In the genomic region with DNA sequence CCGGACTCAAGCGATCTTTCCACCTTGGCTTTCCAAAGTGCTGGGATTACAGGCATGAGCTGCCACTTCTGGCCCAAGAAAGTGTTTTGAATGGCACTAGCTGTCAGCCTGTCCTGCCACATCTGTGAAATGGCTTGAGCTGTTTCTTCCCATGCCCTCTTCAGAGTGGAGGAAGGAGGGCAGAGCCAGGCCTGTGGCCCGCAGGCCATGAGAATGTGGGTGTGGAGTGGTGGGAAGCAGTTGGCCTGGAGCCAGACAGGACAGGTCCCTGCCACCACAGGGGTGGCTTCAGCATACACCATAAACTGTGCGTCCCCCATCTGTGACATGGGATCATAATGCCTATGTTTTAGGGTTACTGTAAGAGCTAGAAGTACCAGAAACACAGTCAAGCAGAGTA, we compare ENCODE assay signal across 17 cellular contexts. TPM values are rescaled to one million over a fixed set of nuclear protein-coding genes. Genes with fewer than 3 reads are reported as not detected.
DNase-seq lines count a peak whose midpoint lies in the region; ATAC-seq, FAIRE-seq and TF ChIP-seq lines count a peak whose summit lies in the region.
"Had no signal": no experiment of that assay in that cellular context is flagged by ENCODE, and none has a peak within 500 bp of the region (broad histone marks: within the 10 kb centered on the region; RNA-seq: fewer than 3 reads in every experiment).

No MANE protein-coding gene starts in this region.

- no peaks in the 10 kb centered on the region for H3K79me2 ChIP-seq in H1 (ENCODE audit: control insufficient read depth in 1 of 2, insufficient read depth in 2 of 2, low read length in 2 of 2)

- TF ChIP-seq POLR2A in IMR-90 (IDR thresholded peaks at IDR 0.05; ENCODE audit: low read depth, low read length) (no peak), H1 (IDR thresholded peaks at IDR 0.05; ENCODE audit: control extremely low read depth in 1 of 2, low read depth in 2 of 2, low read length in 2 of 2) (no peak), heart left ventricle (IDR thresholded peaks at IDR 0.05) (no peak)

- no peaks in the 10 kb centered on the region for H3K36me3 Mint-ChIP-seq in activated T-cell treated with anti-CD3 and anti-CD28 coated beads, Interleukin-2, amount 50 U/mL, for 72 hours (ENCODE audit: insufficient read depth in 2 of 2)
- H3K36me3 Mint-ChIP-seq in stimulated activated memory B cell treated with anti-CD40 and anti-IgM and Interleukin-4, amounts not matched to agents 10 μg/mL and 1 μg/mL and 100 μg/mL, for 72 hours, result peaks cover 11% of the 10 kb centered on the region

- dilution Hi-C loops in IMR-90 (cut with HindIII; ENCODE audit: low sequenced_read_pairs, unreplicated experiment), result no loop called here

- H3K18ac ChIP-seq in IMR-90 (ENCODE audit: low read depth, low read length) (no peak overlapping the region), H1 (ENCODE audit: extremely low read depth, low read length) (no peak overlapping the region)

- no peaks in the 10 kb centered on the region for H3K9me1 ChIP-seq in IMR-90 (ENCODE audit: insufficient read depth, low read length)

- H3K4me2 ChIP-seq in IMR-90 (ENCODE audit: low read depth, low read length) (no peak overlapping the region), H1 (ENCODE audit: insufficient read depth in 1 of 2, low read depth in 2 of 2, low read length in 2 of 2) (no peak overlapping the region)
- H3K4me2 ChIP-seq: A549 had no signal

- H3K4me1 Mint-ChIP-seq in activated T-cell treated with anti-CD3 and anti-CD28 coated beads, Interleukin-2, amount 50 U/mL, for 72 hours (ENCODE audit: low read depth), result peaks cover 14% of the 10 kb centered on the region
- peaks cover 25% of the 10 kb centered on the region for H3K4me1 Mint-ChIP-seq in stimulated activated memory B cell treated with anti-CD40 and anti-IgM and Interleukin-4, amounts not matched to agents 10 μg/mL and 1 μg/mL and 100 μg/mL, for 72 hours

- no peak overlapping the region for H3K56ac ChIP-seq in IMR-90 (ENCODE audit: extremely low read depth, insufficient read depth, low read length)
- no peak overlapping the region for H3K56ac ChIP-seq in H1 (replicated peaks; ENCODE audit: insufficient read length, low read depth, low read length)

- H3K9me3 ChIP-seq in IMR-90 (ENCODE audit: control insufficient read depth, insufficient read depth, low read length), result no peaks in the 10 kb centered on the region
- no peaks in the 10 kb centered on the region for H3K9me3 ChIP-seq in H1 (ENCODE audit: insufficient read depth in 2 of 2, low read depth in 1 of 2, low read length in 1 of 2)
- H3K9me3 ChIP-seq in heart left ventricle, result no peaks in the 10 kb centered on the region
- H3K9me3 ChIP-seq: A549 had no signal

- POLR2A ChIA-PET in IMR-90 (lab: Charles Lee; ENCODE audit: unreplicated experiment) (no interaction called here), H1 (lab: Charles Lee; ENCODE audit: partially characterized antibody) (no interaction called here), RWPE1 (lab: Yijun Ruan, JAX; ENCODE audit: low non-redundant PET) (no interaction called here)

- H3K23me2 ChIP-seq in H1 (ENCODE audit: low read depth, low read length), result no peaks in the 10 kb centered on the region

- H3K4me3 ChIP-seq in IMR-90 (ENCODE audit: insufficient read depth, low read depth, low read length), result no peak overlapping the region
- no peak overlapping the region for H3K4me3 ChIP-seq in H1 (ENCODE audit: extremely low read depth in 1 of 4, insufficient read depth in 2 of 4, low read depth in 3 of 4, low read length in 4 of 4)
- no peak overlapping the region for H3K4me3 ChIP-seq in heart left ventricle
- H3K4me3 ChIP-seq: A549 had no signal

- no peak overlapping the region for H2BK12ac ChIP-seq in H1 (ENCODE audit: low read depth, low read length)

- H3K14ac ChIP-seq in IMR-90 (replicated peaks; ENCODE audit: low read depth, low read length) (no peak overlapping the region), H1 (ENCODE audit: insufficient read length) (no peak overlapping the region)

- no peak overlapping the region for H2BK120ac ChIP-seq in IMR-90 (ENCODE audit: low read depth, low read length)
- H2BK120ac ChIP-seq in H1 (replicated peaks; ENCODE audit: low read depth, low read length), result no peak overlapping the region

- peak overlapping the region; percentile 52 for H2AK9ac ChIP-seq in IMR-90 (replicated peaks; ENCODE audit: low read depth, low read length, poor library complexity)

- H3K27me3 Mint-ChIP-seq in activated T-cell treated with anti-CD3 and anti-CD28 coated beads, Interleukin-2, amount 50 U/mL, for 72 hours (ENCODE audit: low read depth), result no peaks in the 10 kb centered on the region
- H3K27me3 Mint-ChIP-seq in stimulated activated memory B cell treated with anti-CD40 and anti-IgM and Interleukin-4, amounts not matched to agents 10 μg/mL and 1 μg/mL and 100 μg/mL, for 72 hours, result no peaks in the 10 kb centered on the region

- in situ Hi-C loops in IMR-90 (cut with MboI; ENCODE audit: low sequenced_read_pairs), result no loop called here

- H4K8ac ChIP-seq in IMR-90 (ENCODE audit: low read depth in 2 of 2, low read length in 2 of 2) (no peak overlapping the region), H1 (ENCODE audit: extremely low read depth, insufficient read depth, low read length) (peak overlapping the region; percentile 68)

- H3K27ac Mint-ChIP-seq in activated T-cell treated with anti-CD3 and anti-CD28 coated beads, Interleukin-2, amount 50 U/mL, for 72 hours, result no peak overlapping the region
- peak overlapping the region; percentile 75 for H3K27ac Mint-ChIP-seq in stimulated activated memory B cell treated with anti-CD40 and anti-IgM and Interleukin-4, amounts not matched to agents 10 μg/mL and 1 μg/mL and 100 μg/mL, for 72 hours

- H3K27me3 ChIP-seq in IMR-90 (ENCODE audit: control insufficient read depth, insufficient read depth, low read length) (no peaks in the 10 kb centered on the region), H1 (replicated peaks in 1 of 4; ENCODE audit: control insufficient read depth in 3 of 4, extremely low read depth in 1 of 4, insufficient read depth in 3 of 4, low read length in 3 of 4) (no peaks in the 10 kb centered on the region), heart left ventricle (no peaks in the 10 kb centered on the region)

- no peak overlapping the region for H2AFZ ChIP-seq in IMR-90 (replicated peaks; ENCODE audit: low read length, poor library complexity)
- no peak overlapping the region for H2AFZ ChIP-seq in H1 (ENCODE audit: low read length)

- ATAC-seq in activated T-cell treated with anti-CD3 and anti-CD28 coated beads, Interleukin-2, amount 50 U/mL, for 72 hours (replicated peaks in 1 of 2), result no peak
- no peak for ATAC-seq in IMR-90 (ENCODE audit: low read depth)
- no peak for ATAC-seq in stimulated activated memory B cell treated with anti-CD40 and anti-IgM and Interleukin-4, amounts not matched to agents 10 μg/mL and 1 μg/mL and 100 μg/mL, for 72 hours
- ATAC-seq in heart left ventricle, result no peak
- ATAC-seq: A549 had no signal

- no TSS peak for BruUV-seq in IMR-90 (replicated peaks; lab: Mats Ljungman, UMichigan)

- H2AK5ac ChIP-seq in IMR-90 (ENCODE audit: low read depth, low read length) (no peak overlapping the region), H1 (ENCODE audit: low read depth, low read length) (no peak overlapping the region)

- H3K4me1 ChIP-seq in IMR-90 (ENCODE audit: control insufficient read depth, insufficient read depth, low read length) (no peaks in the 10 kb centered on the region), H1 (replicated peaks in 1 of 4; ENCODE audit: control insufficient read depth in 3 of 4, insufficient read depth in 4 of 4, low read length in 3 of 4) (no peaks in the 10 kb centered on the region), heart left ventricle (peaks cover 0 to 16% (median 0%) of the 10 kb centered on the region in 12 donors)
- H3K4me1 ChIP-seq: A549 had no signal

- H2BK5ac ChIP-seq in IMR-90 (ENCODE audit: low read depth, low read length, poor library complexity, severe bottlenecking) (no peak overlapping the region), H1 (ENCODE audit: low read depth, low read length) (no peak overlapping the region)

- no peak for FAIRE-seq in H1 (lab: Jason Lieb, UNC)
- no peak for FAIRE-seq in HTR-8/SVneo (lab: Jason Lieb, UNC)
- FAIRE-seq: A549, RCC 7860 had no signal

- no peaks in the 10 kb centered on the region for H3K9me3 Mint-ChIP-seq in activated T-cell treated with anti-CD3 and anti-CD28 coated beads, Interleukin-2, amount 50 U/mL, for 72 hours
- no peaks in the 10 kb centered on the region for H3K9me3 Mint-ChIP-seq in stimulated activated memory B cell treated with anti-CD40 and anti-IgM and Interleukin-4, amounts not matched to agents 10 μg/mL and 1 μg/mL and 100 μg/mL, for 72 hours
- H3K9me3 Mint-ChIP-seq: CD8-positive, alpha-beta T cell had no signal

- no peak overlapping the region for H4K91ac ChIP-seq in IMR-90 (ENCODE audit: insufficient read depth, low read depth, low read length)
- H4K91ac ChIP-seq in H1 (replicated peaks; ENCODE audit: insufficient read length, low read length), result no peak overlapping the region

- H3K23ac ChIP-seq in IMR-90 (ENCODE audit: low read depth, low read length), result no peak overlapping the region
- no peak overlapping the region for H3K23ac ChIP-seq in H1 (ENCODE audit: insufficient read length)

- TF ChIP-seq RAD21 in IMR-90 (IDR thresholded peaks at IDR 0.05; ENCODE audit: low read length), result no peak
- TF ChIP-seq RAD21 in H1 (IDR thresholded peaks at IDR 0.05 in 1 of 2, conservative IDR thresholded peaks at IDR 0.05 in 1 of 2; ENCODE audit: low read depth in 2 of 2, low read length in 2 of 2), result no peak

- H4K5ac ChIP-seq in IMR-90 (ENCODE audit: low read depth, low read length) (no peak overlapping the region), H1 (ENCODE audit: insufficient read length, low read depth, low read length) (no peak overlapping the region)

- H2BK15ac ChIP-seq in IMR-90 (ENCODE audit: low read depth, low read length) (no peak overlapping the region), H1 (ENCODE audit: low read length) (no peak overlapping the region)

- CTCF ChIA-PET in IMR-90 (lab: Yijun Ruan, JAX), result no interaction called here
- CTCF ChIA-PET in H1 (lab: Charles Lee; ENCODE audit: partially characterized antibody), result interaction anchor here (0.7 to 3.1 kb wide), 7 partner anchors 9 to 256 kb away, joined by 3 to 29 read pairs (median 4); a partner anchor contains a TSS
- CTCF ChIA-PET in RWPE1 (lab: Yijun Ruan, JAX), result interaction anchor here (0.7 to 1.7 kb wide), 4 partner anchors 29 to 329 kb away, joined by 3 to 9 read pairs (median 7); a partner anchor contains a TSS

- no peak overlapping the region for H3K27ac ChIP-seq in IMR-90 (ENCODE audit: insufficient read depth, low read length)
- H3K27ac ChIP-seq in H1 (ENCODE audit: low read depth, low read length), result no peak overlapping the region
- H3K27ac ChIP-seq in RWPE1, result no peak overlapping the region
- H3K27ac ChIP-seq in heart left ventricle, result no peak overlapping the region
- H3K27ac ChIP-seq: A549 had no signal

- intact Hi-C loops in IMR-90 (cut with micrococcal nuclease) (no loop called here), heart left ventricle (cut with DNase I) (no loop called here)

- H3K79me1 ChIP-seq in IMR-90 (ENCODE audit: low read depth in 1 of 2, low read length in 2 of 2) (no peaks in the 10 kb centered on the region; a peak in 1 of 4 replicates), H1 (ENCODE audit: low read depth, low read length) (no peaks in the 10 kb centered on the region)

- TF ChIP-seq CTCF in IMR-90 (conservative IDR thresholded peaks at IDR 0.05; ENCODE audit: low read depth, low read length) (no peak), H1 (IDR thresholded peaks at IDR 0.05; ENCODE audit: control extremely low read depth in 1 of 3, insufficient read depth in 1 of 3, low read depth in 1 of 3, low read length in 3 of 3) (no peak), RWPE1 (conservative IDR thresholded peaks at IDR 0.05; ENCODE audit: low read depth) (no peak), heart left ventricle (IDR thresholded peaks at IDR 0.05) (no peak)

- peaks cover 2% of the 10 kb centered on the region for H3K36me3 ChIP-seq in IMR-90 (ENCODE audit: control insufficient read depth, insufficient read depth, low read length)
- no peaks in the 10 kb centered on the region for H3K36me3 ChIP-seq in H1 (ENCODE audit: control insufficient read depth in 2 of 4, insufficient read depth in 4 of 4, low read length in 3 of 4)
- peaks cover 0 to 32% (median 11%) of the 10 kb centered on the region in 9 donors for H3K36me3 ChIP-seq in heart left ventricle

- H2BK20ac ChIP-seq in IMR-90 (ENCODE audit: low read depth, low read length) (no peak overlapping the region), H1 (ENCODE audit: low read length) (no peak overlapping the region)

- H4K20me1 ChIP-seq in IMR-90 (ENCODE audit: insufficient read depth, low read length) (no peaks in the 10 kb centered on the region), H1 (replicated peaks in 1 of 2; ENCODE audit: control insufficient read depth in 1 of 2, insufficient read depth in 2 of 2, low read length in 2 of 2) (no peaks in the 10 kb centered on the region)

- H3K4ac ChIP-seq in IMR-90 (ENCODE audit: low read depth, low read length) (no peak overlapping the region), H1 (replicated peaks; ENCODE audit: insufficient read length, low read depth, low read length) (no peak overlapping the region)

- peak overlapping the region; percentile 54 to 67 for H3K4me3 Mint-ChIP-seq in activated T-cell treated with anti-CD3 and anti-CD28 coated beads, Interleukin-2, amount 50 U/mL, for 72 hours
- H3K4me3 Mint-ChIP-seq in stimulated activated memory B cell treated with anti-CD40 and anti-IgM and Interleukin-4, amounts not matched to agents 10 μg/mL and 1 μg/mL and 100 μg/mL, for 72 hours, result no peak overlapping the region

- H3K9ac ChIP-seq in IMR-90 (ENCODE audit: low read depth, low read length) (no peak overlapping the region), H1 (replicated peaks in 1 of 4; ENCODE audit: extremely low read depth in 1 of 4, low read depth in 3 of 4, low read length in 3 of 4) (no peak overlapping the region)

- no peak for DNase-seq in activated T-cell treated with anti-CD3 and anti-CD28 coated beads, Interleukin-2, amount 50 U/mL, for 72 hours
- DNase-seq in activated T-cell treated with anti-CD3 and anti-CD28 coated beads for 4 hours (no peak), IMR-90 (no peak), H1 (ENCODE audit: low read depth in 1 of 2, low spot score in 2 of 2) (no peak), RWPE1 (ENCODE audit: low spot score) (no peak), HTR-8/SVneo (ENCODE audit: insufficient read length, low spot score) (no peak), heart left ventricle (no peak)
- DNase-seq: CD8-positive, alpha-beta T cell; Kasumi-1; NCI-H1930; NCI-H2171; NCI-H446 treated with DMSO at 0.1 percent for 48 hours; NCI-H748 treated with DMSO at 0.1 percent for 48 hours; SHP77 treated with DMSO at 0.1 percent for 48 hours had no signal

- WGBS in IMR-90 (ENCODE audit: extremely low coverage in 2 of 2, insufficient read length in 1 of 2), 2 experiments, result no CpG with 5 or more reads among the region's 4 CpGs
- WGBS in H1 (ENCODE audit: extremely low coverage in 1 of 2, insufficient coverage in 1 of 2, insufficient read length in 1 of 2, insufficient replicate concordance in 2 of 2, low coverage in 1 of 2, low lambda C conversion rate in 2 of 2, missing lambda C conversion rate in 1 of 2), 2 experiments, result 90% methylated on average over 4 of the region's 4 CpGs; no CpG with 5 or more reads in 1 of the 2 experiments
- 91 to 97% (median 95%) methylated on average over 4 of the region's 4 CpGs for WGBS in heart left ventricle, 4 donors

- no peak for TF ChIP-seq EP300 in H1 (IDR thresholded peaks at IDR 0.05; ENCODE audit: borderline replicate concordance in 1 of 2, low read depth in 2 of 2, low read length in 2 of 2)

RNA-seq across cellular contexts. Expression of a gene that starts 6.5 kb away (rescaled TPM):
- 10 to 100 TPM; 14.9 to 17.3 TPM for total RNA-seq in activated T-cell treated with anti-CD3 and anti-CD28 coated beads, Interleukin-2, amount 50 U/mL, for 72 hours
- 18.1 and 18.9 TPM in 2 replicates for total RNA-seq in IMR-90 (2012; rRNA removed)
- 25.2 and 27.0 TPM in 2 replicates for polyA plus RNA-seq in IMR-90 (2012; rRNA removed)
- 11.2 and 30.6 TPM in 2 replicates for polyA plus RNA-seq in IMR-90 (2012; cell fraction: cytosol; rRNA removed)
- polyA plus RNA-seq in IMR-90 (2012; cell fraction: nucleus; rRNA removed; ENCODE audit: low replicate concordance), result 14.2 and 15.3 TPM in 2 replicates
- total RNA-seq in H1 (2021; fragmentation: NEBNext Ultra II Directional; extraction: Animal tissue kit (Norgen Biotek cat#: 25700)), result 6.1 and 8.7 TPM in 2 replicates
- 27.8 and 31.1 TPM in 2 replicates for polyA plus RNA-seq in H1 (2011; rRNA removed)
- polyA plus RNA-seq in H1 (2011; cell fraction: cytosol; rRNA removed), result 21.8 TPM
- 24.2 TPM for polyA plus RNA-seq in H1 (2011; cell fraction: nucleus; rRNA removed)
- 10.1 to 16.7 TPM (median 11.9 TPM) in 4 replicates for polyA plus RNA-seq in H1 (2012, experiment 1 of 2)
- polyA plus RNA-seq in H1 (2012, experiment 2 of 2), result 3.1 TPM
- 19.6 TPM for polyA plus RNA-seq in H1 (2013, experiment 1 of 2)
- 23.9 TPM for polyA plus RNA-seq in H1 (2013, experiment 2 of 2)
- 22.9 and 30.0 TPM in 2 replicates for polyA minus RNA-seq in H1 (2011; rRNA and poly(A)+ RNA removed)
- 10.8 TPM for polyA minus RNA-seq in H1 (2011; cell fraction: cytosol; rRNA and poly(A)+ RNA removed)
- 10.7 TPM for polyA minus RNA-seq in H1 (2011; cell fraction: nucleus; rRNA and poly(A)+ RNA removed)
- 10 to 100 TPM in 4 of 9 donors, 1 to 10 TPM in 5; 4.7 to 19.5 (median 9.7) TPM for total RNA-seq in heart left ventricle
- 1 to 10 TPM; 5.5 to 8.0 TPM for polyA plus RNA-seq in heart left ventricle
